Comparison of ENCODE assay signal across 12 cellular contexts in genomic region chr7:19538036-19538435, GRCh38.
DNase-seq lines count a peak whose midpoint lies in the region; ATAC-seq and TF ChIP-seq lines count a peak whose summit lies in the region.
"Had no signal": no experiment of that assay in that cellular context is flagged by ENCODE, and none has a peak within 500 bp of the region (broad histone marks: within the 10 kb centered on the region; RNA-seq: fewer than 3 reads in every experiment).

No MANE protein-coding gene starts in this region.

- no peak for TF ChIP-seq CTCF in brain (conservative IDR thresholded peaks at IDR 0.05)
- no peak for TF ChIP-seq CTCF in mesothelial cell of epicardium (IDR thresholded peaks at IDR 0.05; ENCODE audit: unreplicated experiment)

- peak overlapping the region; percentile 83 for H2AFZ ChIP-seq in ACC112 (ENCODE audit: low read length, unreplicated experiment)

- H3K4me1 ChIP-seq in ACC112 (ENCODE audit: control insufficient read depth, insufficient read depth, low read length, unreplicated experiment) = peaks cover 7% of the 10 kb centered on the region
- H3K4me1 ChIP-seq: ascending aorta had no signal

- H3K9me3 Mint-ChIP-seq in brain = peaks cover 0 to 10% (median 6%) of the 10 kb centered on the region in 5 experiments
- peaks cover 9% of the 10 kb centered on the region for H3K9me3 Mint-ChIP-seq in mesothelial cell of epicardium
- peaks cover 4% of the 10 kb centered on the region for H3K9me3 Mint-ChIP-seq in natural killer cell treated with Interleukin-12 subunit alpha and Interleukin-12 subunit beta and Interleukin-15 and Interleukin-18, amount 100 ng/mL, for 72 hours

- no peaks in the 10 kb centered on the region for H3K79me2 ChIP-seq in ACC112 (ENCODE audit: control insufficient read depth, insufficient read depth, low read length, unreplicated experiment)

- peak overlapping the region; percentile 50 to 92 (median 84) for H3K27ac Mint-ChIP-seq in brain
- H3K27ac Mint-ChIP-seq in mesothelial cell of epicardium = peak overlapping the region; percentile 1
- H3K27ac Mint-ChIP-seq in natural killer cell treated with Interleukin-12 subunit alpha and Interleukin-12 subunit beta and Interleukin-15 and Interleukin-18, amount 100 ng/mL, for 72 hours = no peak overlapping the region
- H3K27ac Mint-ChIP-seq: immature natural killer cell had no signal

- no peaks in the 10 kb centered on the region for H3K36me3 Mint-ChIP-seq in brain
- no peaks in the 10 kb centered on the region for H3K36me3 Mint-ChIP-seq in mesothelial cell of epicardium
- H3K36me3 Mint-ChIP-seq in natural killer cell treated with Interleukin-12 subunit alpha and Interleukin-12 subunit beta and Interleukin-15 and Interleukin-18, amount 100 ng/mL, for 72 hours = no peaks in the 10 kb centered on the region
- H3K36me3 Mint-ChIP-seq: immature natural killer cell had no signal

- H3K36me3 ChIP-seq in ACC112 (ENCODE audit: insufficient read depth, low read length) = no peaks in the 10 kb centered on the region
- H3K36me3 ChIP-seq: ascending aorta had no signal

- DNase-seq in NCI-H187 treated with DMSO at 0.1 percent for 48 hours (lab: John Stamatoyannopoulos, UW) (peak; percentile 68), mesothelial cell of epicardium (ENCODE audit: low spot score in 2 of 2, unreplicated experiment in 2 of 2) (no peak)
- no peak for DNase-seq in natural killer cell treated with Interleukin-12 subunit alpha and Interleukin-12 subunit beta and Interleukin-15 and Interleukin-18, amount 100 ng/mL, for 72 hours (ENCODE audit: low spot score)
- DNase-seq: activated T-cell treated with anti-CD3 and anti-CD28 coated beads for 4 hours, immature natural killer cell, NCI-H1694 had no signal

- H3K4me1 Mint-ChIP-seq in brain = peaks cover 16% of the 10 kb centered on the region
- peaks cover 8% of the 10 kb centered on the region for H3K4me1 Mint-ChIP-seq in mesothelial cell of epicardium
- H3K4me1 Mint-ChIP-seq in natural killer cell treated with Interleukin-12 subunit alpha and Interleukin-12 subunit beta and Interleukin-15 and Interleukin-18, amount 100 ng/mL, for 72 hours (ENCODE audit: low read depth in 2 of 2) = no peaks in the 10 kb centered on the region
- H3K4me1 Mint-ChIP-seq: immature natural killer cell had no signal

- ATAC-seq in GM18861 (IDR thresholded peaks at IDR 0.05; ENCODE audit: unreplicated experiment) (no peak), GM19455 (IDR thresholded peaks at IDR 0.05; ENCODE audit: unreplicated experiment) (no peak), HG02623 (IDR thresholded peaks at IDR 0.05; ENCODE audit: unreplicated experiment) (no peak)
- no peak for ATAC-seq in natural killer cell treated with Interleukin-12 subunit alpha and Interleukin-12 subunit beta and Interleukin-15 and Interleukin-18, amount 100 ng/mL, for 72 hours

- H3K4me3 Mint-ChIP-seq in brain (peak overlapping the region; percentile 15 to 69 (median 18)), mesothelial cell of epicardium (no peak overlapping the region)
- H3K4me3 Mint-ChIP-seq in natural killer cell treated with Interleukin-12 subunit alpha and Interleukin-12 subunit beta and Interleukin-15 and Interleukin-18, amount 100 ng/mL, for 72 hours = no peak overlapping the region
- H3K4me3 Mint-ChIP-seq: immature natural killer cell had no signal

- peak overlapping the region; percentile 65 for H3K4me3 ChIP-seq in ACC112 (ENCODE audit: low read depth, low read length)
- H3K4me3 ChIP-seq: ascending aorta had no signal

- H3K27ac ChIP-seq in ACC112 (ENCODE audit: low read depth, low read length) = peak overlapping the region; percentile 22
- H3K27ac ChIP-seq: ascending aorta had no signal

- H3K27me3 ChIP-seq in ACC112 (ENCODE audit: insufficient read depth, low read length) = no peaks in the 10 kb centered on the region
- H3K27me3 ChIP-seq: ascending aorta had no signal

- H3K27me3 Mint-ChIP-seq in brain (peaks cover 6% of the 10 kb centered on the region), mesothelial cell of epicardium (ENCODE audit: low read depth) (no peaks in the 10 kb centered on the region)
- no peaks in the 10 kb centered on the region for H3K27me3 Mint-ChIP-seq in natural killer cell treated with Interleukin-12 subunit alpha and Interleukin-12 subunit beta and Interleukin-15 and Interleukin-18, amount 100 ng/mL, for 72 hours

Comparison
In these comparisons a context has a peak if more than half of its experiments do, and no peak if none do; other contexts are left out.
1. H3K27ac Mint-ChIP-seq: peak in brain (5 of 5) and mesothelial cell of epicardium (single experiment); none in natural killer cell treated with Interleukin-12 subunit alpha and Interleukin-12 subunit beta and Interleukin-15 and Interleukin-18, amount 100 ng/mL, for 72 hours (0 of 2).
2. H3K4me3 Mint-ChIP-seq: peak in brain (5 of 5); none in mesothelial cell of epicardium (single experiment) and natural killer cell treated with Interleukin-12 subunit alpha and Interleukin-12 subunit beta and Interleukin-15 and Interleukin-18, amount 100 ng/mL, for 72 hours (single experiment).